12 cellular contexts compared by ENCODE assay signal in the genomic region with DNA sequence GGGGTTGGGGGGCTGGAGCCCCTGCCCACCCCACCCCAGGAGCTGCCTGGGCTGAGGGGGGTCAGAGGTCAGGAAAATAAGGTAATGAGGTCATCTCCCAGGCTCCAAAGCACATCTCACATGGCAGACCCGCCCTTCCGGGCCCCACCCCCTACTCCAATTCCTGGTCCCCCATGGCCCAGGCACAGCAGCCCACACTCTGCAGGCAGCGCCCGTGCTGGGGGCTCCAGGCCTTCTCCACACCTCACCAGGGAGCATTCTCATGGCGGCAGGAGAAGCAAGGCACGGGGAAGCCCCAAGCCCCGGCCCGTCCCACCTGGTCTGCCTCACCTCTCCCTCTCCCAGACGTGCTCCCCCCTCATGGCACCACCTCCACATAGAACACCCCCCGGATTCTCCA. TPM values are rescaled to one million over a fixed set of nuclear protein-coding genes. Genes with fewer than 3 reads are reported as not detected.
"Had no signal": no experiment of that assay in that cellular context is flagged by ENCODE, and none has a peak within 500 bp of the region (broad histone marks: within the 10 kb centered on the region; RNA-seq: fewer than 3 reads in every experiment).

No MANE protein-coding gene starts in this region.

- H3K9me3 ChIP-seq: HAP-1 had no signal

- H3K27ac ChIP-seq: GM23248 had no signal

- H3K27ac Mint-ChIP-seq: GM23338, H9, HFFc6 had no signal

- H2AFZ ChIP-seq: GM23248, GM23338 had no signal

- ATAC-seq: GM23338, HCT116 had no signal

- DNase-seq: GM23248, GOT3, H7, H9, HCEC 1CT, HFFc6 had no signal

- H3K4me1 ChIP-seq: HAP-1 had no signal

- H3K4me2 ChIP-seq: GM23338 had no signal

- FAIRE-seq: H1, H54 had no signal

- H3K9me3 Mint-ChIP-seq: GM23338, H9, HFFc6 had no signal

- H3K9ac ChIP-seq: GM23248 had no signal

- H3K4me3 ChIP-seq: GM23248, GM23338, HAP-1 had no signal

- H3K4me3 Mint-ChIP-seq: GM23338, H9, HFFc6 had no signal

- H3K4me1 Mint-ChIP-seq: GM23338, H9 had no signal

RNA-seq across cellular contexts. Expression of a gene that starts 43.8 kb away (rescaled TPM):
- total RNA-seq: GM23248, GM23338, H1, H4, H7, H9, HFFc6 had no signal
- polyA plus RNA-seq: GM23248, GM23338, H1 had no signal

RNA-seq across cellular contexts. Expression of a gene that starts 52.8 kb away (rescaled TPM):
- total RNA-seq: GM23248, GM23338, H1, H4, H7, H9, HFFc6 had no signal
- polyA plus RNA-seq: GM23248, GM23338, H1 had no signal
